In the genomic region with DNA sequence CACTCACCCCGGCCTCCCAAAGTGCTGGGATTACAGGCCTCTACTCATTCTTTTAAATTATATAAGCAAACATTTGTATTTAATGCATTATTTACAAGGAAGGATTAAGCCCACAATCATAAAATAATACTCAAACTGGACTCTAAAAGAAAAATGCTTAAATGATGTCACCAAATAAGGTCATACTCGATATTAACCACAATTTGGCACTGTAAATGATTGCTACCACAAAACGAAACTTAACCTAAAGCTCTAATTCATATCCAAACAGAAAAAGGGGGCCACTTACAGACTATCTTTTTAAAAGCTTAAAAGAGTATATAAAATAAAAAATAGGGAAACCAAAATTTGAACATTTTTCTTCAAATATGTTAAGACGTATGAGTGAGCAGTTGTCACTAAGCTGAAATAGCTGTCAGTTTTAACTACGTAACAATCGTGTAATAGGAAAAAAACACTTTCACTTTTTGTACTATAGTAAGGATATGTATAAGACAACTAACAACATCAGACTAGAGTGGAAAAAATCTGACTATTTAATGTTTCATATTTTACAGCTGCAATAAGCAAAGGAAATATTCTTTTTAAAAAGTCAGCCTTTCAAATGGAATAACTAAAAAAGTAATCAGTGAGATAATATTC, we compare ENCODE assay signal across 18 cellular contexts.
DNase-seq lines count a peak whose midpoint lies in the region; ATAC-seq and TF ChIP-seq lines count a peak whose summit lies in the region.
"Had no signal": no experiment of that assay in that cellular context is flagged by ENCODE, and none has a peak within 500 bp of the region (broad histone marks: within the 10 kb centered on the region; RNA-seq: fewer than 3 reads in every experiment).

No MANE protein-coding gene starts in this region.

- H3K36me3 ChIP-seq in thyroid gland (no peaks in the 10 kb centered on the region), HAP-1 (replicated peaks) (peaks cover 3% of the 10 kb centered on the region)
- H3K36me3 ChIP-seq: WERI-Rb-1 had no signal

- no peaks in the 10 kb centered on the region for H3K9me3 ChIP-seq in T-helper 17 cell (ENCODE audit: control insufficient read depth, low read length, poor library complexity, severe bottlenecking)
- H3K9me3 ChIP-seq in thyroid gland: no peaks in the 10 kb centered on the region
- no peaks in the 10 kb centered on the region for H3K9me3 ChIP-seq in HAP-1
- H3K9me3 ChIP-seq: testis had no signal

- no peaks in the 10 kb centered on the region for H3K4me1 ChIP-seq in thyroid gland
- no peaks in the 10 kb centered on the region for H3K4me1 ChIP-seq in HAP-1
- H3K4me1 ChIP-seq: parathyroid adenoma, testis had no signal

- TF ChIP-seq POLR2A in thyroid gland (IDR thresholded peaks at IDR 0.05): no peak

- H3K4me3 Mint-ChIP-seq in CD14-positive monocyte (peak overlapping the region in 1 of 2 donors; percentile 51), T-helper 17 cell (peak overlapping the region; percentile 25), immature natural killer cell (peak overlapping the region; percentile 33 to 72 (median 67))
- H3K4me3 Mint-ChIP-seq: brain had no signal

- H3K4me1 Mint-ChIP-seq in CD14-positive monocyte (peaks cover 16% of the 10 kb centered on the region), T-helper 17 cell (peaks cover 4% of the 10 kb centered on the region), immature natural killer cell (peaks cover 7 to 21% of the 10 kb centered on the region in 2 donors)
- H3K4me1 Mint-ChIP-seq: brain had no signal

- H3K27ac ChIP-seq in thyroid gland: no peak overlapping the region
- H3K27ac ChIP-seq: dorsolateral prefrontal cortex, parathyroid adenoma, testis, WERI-Rb-1 had no signal

- 84 to 92% methylated on average over 6 of the region's 6 CpGs for WGBS in thyroid gland, 2 donors

- TF ChIP-seq CTCF in CD14-positive monocyte (IDR thresholded peaks at IDR 0.05): no peak
- no peak for TF ChIP-seq CTCF in thyroid gland (IDR thresholded peaks at IDR 0.05)

- H3K27me3 ChIP-seq in thyroid gland (no peaks in the 10 kb centered on the region), HAP-1 (ENCODE audit: low read depth) (no peaks in the 10 kb centered on the region)
- H3K27me3 ChIP-seq: testis had no signal

- peak overlapping the region in 5 of 7 donors; percentile 16 to 82 (median 75) for H3K27ac Mint-ChIP-seq in CD14-positive monocyte
- no peak overlapping the region for H3K27ac Mint-ChIP-seq in T-helper 17 cell
- peak overlapping the region in 5 of 6 donors; percentile 40 to 83 (median 75) for H3K27ac Mint-ChIP-seq in immature natural killer cell
- H3K27ac Mint-ChIP-seq: activated naive CD4-positive, alpha-beta T cell treated with anti-CD3 and anti-CD28 coated beads, Interleukin-2, amount 50 U/mL, for 72 hours had no signal

- intact Hi-C loops in CD14-positive monocyte (cut with micrococcal nuclease) (no loop called here), left colon (cut with DNase I, micrococcal nuclease) (no loop called here), thyroid gland (cut with DNase I) (no loop called here)

- no peak overlapping the region for H3K4me3 ChIP-seq in thyroid gland (replicated peaks in 1 of 3)
- no peak overlapping the region for H3K4me3 ChIP-seq in HAP-1
- H3K4me3 ChIP-seq: dorsolateral prefrontal cortex, testis had no signal

- peak; percentile 61 for ATAC-seq in GM21723 (IDR thresholded peaks at IDR 0.05; ENCODE audit: unreplicated experiment)
- ATAC-seq in T-helper 17 cell: peak; percentile 72
- ATAC-seq in left colon: no peak

- H3K27me3 Mint-ChIP-seq in CD14-positive monocyte (ENCODE audit: low read depth in 3 of 3): peaks cover 0 to 14% (median 0%) of the 10 kb centered on the region in 3 donors
- no peaks in the 10 kb centered on the region for H3K27me3 Mint-ChIP-seq in T-helper 17 cell
- peaks cover 0 to 6% (median 2%) of the 10 kb centered on the region in 3 donors for H3K27me3 Mint-ChIP-seq in immature natural killer cell (ENCODE audit: low read depth in 3 of 3)
- H3K27me3 Mint-ChIP-seq: brain had no signal

- H3K9me3 Mint-ChIP-seq in CD14-positive monocyte (peaks cover 0 to 2% (median 0%) of the 10 kb centered on the region in 7 donors), immature natural killer cell (no peaks in the 10 kb centered on the region)
- H3K9me3 Mint-ChIP-seq: activated naive CD4-positive, alpha-beta T cell treated with anti-CD3 and anti-CD28 coated beads, Interleukin-2, amount 50 U/mL, for 72 hours had no signal

- peaks cover 6 to 14% of the 10 kb centered on the region in 2 donors for H3K36me3 Mint-ChIP-seq in CD14-positive monocyte
- H3K36me3 Mint-ChIP-seq in T-helper 17 cell (ENCODE audit: low read depth): peaks cover 9% of the 10 kb centered on the region
- peaks cover 0 to 17% (median 8%) of the 10 kb centered on the region in 3 donors for H3K36me3 Mint-ChIP-seq in immature natural killer cell

- in situ Hi-C loops in HAP-1 (cut with MboI; ENCODE audit: low sequenced_read_pairs): no loop called here

- DNase-seq in CD14-positive monocyte (ENCODE audit: low spot score) (no peak), T-helper 17 cell (no peak), immature natural killer cell (peak; percentile 12 to 45 (median 42)), left colon (no peak), thyroid gland (no peak), HAP-1 (ENCODE audit: low spot score in 2 of 2) (no peak)
- DNase-seq in activated CD8-positive, alpha-beta memory T cell treated with anti-CD3 and anti-CD28 coated beads, Interleukin-2, amount 50 U/mL, for 4 hours: no peak
- DNase-seq: dorsolateral prefrontal cortex, glutamatergic neuron, NCI-H1694, NCI-H2227 treated with DMSO at 0.1 percent for 48 hours, SW 1271, testis, WERI-Rb-1 had no signal

Comparison
In these comparisons a context has a peak if more than half of its experiments do, and no peak if none do; other contexts are left out.
1. DNase-seq: peak in immature natural killer cell (3 of 3); none in CD14-positive monocyte (single experiment), T-helper 17 cell (0 of 3), left colon (0 of 2), thyroid gland (0 of 2), activated CD8-positive, alpha-beta memory T cell treated with anti-CD3 and anti-CD28 coated beads, Interleukin-2, amount 50 U/mL, for 4 hours (single experiment) and HAP-1 (0 of 2).